11 cellular contexts compared by ENCODE assay signal in genomic region chr5:142199388-142199787, GRCh38.
"Had no signal": no experiment of that assay in that cellular context is flagged by ENCODE, and none has a peak within 500 bp of the region (broad histone marks: within the 10 kb centered on the region; RNA-seq: fewer than 3 reads in every experiment).

No MANE protein-coding gene starts in this region.

- H3K9me3 Mint-ChIP-seq: GM23338, H9, HFFc6 had no signal

- DNase-seq: GM23248, GOT3, H7, H9, HCEC 1CT, HFFc6 had no signal

- H3K9ac ChIP-seq: GM23248 had no signal

- H3K4me1 ChIP-seq: HAP-1 had no signal

- FAIRE-seq: H1, H54 had no signal

- H3K4me3 ChIP-seq: GM23248, GM23338, HAP-1 had no signal

- H3K36me3 ChIP-seq: HAP-1 had no signal

- H3K4me2 ChIP-seq: GM23338 had no signal

- H3K4me3 Mint-ChIP-seq: GM23338, H9, HFFc6 had no signal

- ATAC-seq: GM23338, HCT116 had no signal

- H3K27ac Mint-ChIP-seq: GM23338, HFFc6 had no signal

- H3K9me3 ChIP-seq: HAP-1 had no signal

- H2AFZ ChIP-seq: GM23248, GM23338 had no signal

- H3K27ac ChIP-seq: GM23248 had no signal
